Comparison of ENCODE assay signal across 21 cellular contexts in the genomic region with DNA sequence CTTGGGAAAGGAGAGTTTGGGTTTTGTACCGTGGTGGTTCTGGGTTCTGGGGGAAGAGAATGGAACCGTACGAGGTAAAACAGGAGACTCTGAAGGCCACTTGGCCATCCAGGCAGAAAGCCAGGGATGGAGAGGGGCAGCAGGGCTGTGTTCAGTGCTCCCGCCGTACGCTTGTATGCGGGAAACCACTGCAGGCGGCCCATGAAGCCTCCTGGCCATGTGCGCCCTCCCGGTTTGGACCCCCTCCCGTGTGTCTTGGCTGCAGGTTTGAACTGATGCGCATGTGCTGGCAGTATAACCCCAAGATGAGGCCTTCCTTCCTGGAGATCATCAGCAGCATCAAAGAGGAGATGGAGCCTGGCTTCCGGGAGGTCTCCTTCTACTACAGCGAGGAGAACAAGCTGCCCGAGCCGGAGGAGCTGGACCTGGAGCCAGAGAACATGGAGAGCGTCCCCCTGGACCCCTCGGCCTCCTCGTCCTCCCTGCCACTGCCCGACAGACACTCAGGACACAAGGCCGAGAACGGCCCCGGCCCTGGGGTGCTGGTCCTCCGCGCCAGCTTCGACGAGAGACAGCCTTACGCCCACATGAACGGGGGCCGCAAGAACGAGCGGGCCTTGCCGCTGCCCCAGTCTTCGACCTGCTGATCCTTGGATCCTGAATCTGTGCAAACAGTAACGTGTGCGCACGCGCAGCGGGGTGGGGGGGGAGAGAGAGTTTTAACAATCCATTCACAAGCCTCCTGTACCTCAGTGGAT. TPM values are rescaled to one million over a fixed set of nuclear protein-coding genes. Genes with fewer than 3 reads are reported as not detected.
"Had no signal": no experiment of that assay in that cellular context is flagged by ENCODE, and none has a peak within 500 bp of the region (broad histone marks: within the 10 kb centered on the region; RNA-seq: fewer than 3 reads in every experiment).

No MANE protein-coding gene starts in this region.

- H3K4me3 Mint-ChIP-seq: activated naive CD8-positive, alpha-beta T cell treated with anti-CD3 and anti-CD28 coated beads for 36 hours; activated T-helper 1 cell treated with anti-CD3 and anti-CD28 coated beads, Interleukin-12 subunit alpha, Interleukin-12 subunit beta, Interleukin-2, Interleukin-4 antibody, amounts not matched to agents 30 ng/mL and 10 ng/mL and 1 ng/mL, durations not matched to agents 14 hours and 24 hours and 36 hours; naive thymus-derived CD4-positive, alpha-beta T cell; stimulated activated naive CD8-positive, alpha-beta T cell treated with anti-CD3 and anti-CD28 coated beads, Interleukin-15, Interleukin-2, amounts not matched to agents 100 ng/mL and 50 ng/mL, for 24 hours; T-helper 2 cell treated with Interferon-gamma antibody and Interleukin-4, amounts not matched to agents 5 μg/mL and 100 μg/mL, for 36 hours had no signal

- FAIRE-seq: TTC549 had no signal

- H3K27me3 ChIP-seq: cardiac muscle cell, dorsolateral prefrontal cortex, upper lobe of left lung had no signal

- H3K4me3 ChIP-seq: cardiac muscle cell, dorsolateral prefrontal cortex, mucosa of descending colon, SK-N-MC, upper lobe of left lung had no signal

- H3K27ac ChIP-seq: cardiac muscle cell, SK-N-MC had no signal

- H3K27ac Mint-ChIP-seq: activated naive CD8-positive, alpha-beta T cell treated with anti-CD3 and anti-CD28 coated beads for 36 hours; activated T-helper 1 cell treated with anti-CD3 and anti-CD28 coated beads, Interleukin-12 subunit alpha, Interleukin-12 subunit beta, Interleukin-2, Interleukin-4 antibody, amounts not matched to agents 30 ng/mL and 10 ng/mL and 1 ng/mL, durations not matched to agents 14 hours and 24 hours and 36 hours; stimulated activated naive CD8-positive, alpha-beta T cell treated with anti-CD3 and anti-CD28 coated beads, Interleukin-15, Interleukin-2, amounts not matched to agents 100 ng/mL and 50 ng/mL, for 24 hours; T-helper 2 cell treated with Interferon-gamma antibody and Interleukin-4, amounts not matched to agents 5 μg/mL and 100 μg/mL, for 36 hours had no signal

- H3K27me3 Mint-ChIP-seq: activated naive CD8-positive, alpha-beta T cell treated with anti-CD3 and anti-CD28 coated beads for 36 hours; naive thymus-derived CD4-positive, alpha-beta T cell; stimulated activated naive CD8-positive, alpha-beta T cell treated with anti-CD3 and anti-CD28 coated beads, Interleukin-15, Interleukin-2, amounts not matched to agents 100 ng/mL and 50 ng/mL, for 24 hours had no signal

- H3K9me3 ChIP-seq: mucosa of descending colon had no signal

- DNase-seq: activated CD4-positive, alpha-beta T cell treated with anti-CD3 and anti-CD28 coated beads, Interleukin-2, amount 50 U/mL, for 4 hours; activated gamma-delta T cell treated with Interleukin-2 at 50 U/mL for 16 hours; activated naive CD8-positive, alpha-beta T cell treated with anti-CD3 and anti-CD28 coated beads for 36 hours; amniotic stem cell; foreskin melanocyte; mesenchymal stem cell; mucosa of descending colon; naive thymus-derived CD4-positive, alpha-beta T cell; stimulated activated CD4-positive, alpha-beta T cell treated with anti-CD3 and anti-CD28 coated beads, Interleukin-2, amount 100 ng/mL, for 24 hours had no signal

RNA-seq across cellular contexts. Expression of gene PGPEP1L, which starts 50.6 kb away (rescaled TPM):
- total RNA-seq: activated CD8-positive, alpha-beta memory T cell treated with anti-CD3 and anti-CD28 coated beads for 36 hours; activated naive CD8-positive, alpha-beta T cell treated with anti-CD3 and anti-CD28 coated beads for 36 hours; activated T-helper 1 cell treated with anti-CD3 and anti-CD28 coated beads, Interleukin-12 subunit alpha, Interleukin-12 subunit beta, Interleukin-2, Interleukin-4 antibody, amounts not matched to agents 30 ng/mL and 10 ng/mL and 1 ng/mL, durations not matched to agents 14 hours and 24 hours and 36 hours; cardiac muscle cell; epithelial cell of proximal tubule; liver; mucosa of descending colon; naive thymus-derived CD4-positive, alpha-beta T cell; renal cortical epithelial cell; upper lobe of left lung had no signal
- polyA plus RNA-seq: cardiac muscle cell; liver; naive thymus-derived CD4-positive, alpha-beta T cell had no signal
